In genomic region chr4:67699603-67700002, GRCh38 we compare ENCODE assay signal across 9 cellular contexts. TPM values are rescaled to one million over a fixed set of nuclear protein-coding genes. Genes with fewer than 3 reads are reported as not detected.
A peak's percentile ranks its signal among the peaks of the same experiment; 100 is the strongest.
DNase-seq lines count a peak whose midpoint lies in the region; ATAC-seq and TF ChIP-seq lines count a peak whose summit lies in the region.
"Had no signal": no experiment of that assay in that cellular context is flagged by ENCODE, and none has a peak within 500 bp of the region (broad histone marks: within the 10 kb centered on the region; RNA-seq: fewer than 3 reads in every experiment).

No MANE protein-coding gene starts in this region.

- H4K5ac ChIP-seq in IMR-90 (ENCODE audit: low read depth, low read length), result 0 out of 2 replicates have a peak overlapping the region, but pooled peaks have one; percentile 26

- H3K18ac ChIP-seq in IMR-90 (ENCODE audit: low read depth, low read length), result no peak overlapping the region

- H3K9ac ChIP-seq in BLaER1 (peak overlapping the region; percentile 89; the same call in 1 of the 2 replicates), IMR-90 (ENCODE audit: low read depth, low read length) (0 out of 2 replicates have a peak overlapping the region, but pooled peaks have one; percentile 87)

- TF ChIP-seq RAD21 in IMR-90 (IDR thresholded peaks at IDR 0.05; ENCODE audit: low read length), result no peak

- H3K56ac ChIP-seq in IMR-90 (ENCODE audit: extremely low read depth, insufficient read depth, low read length), result no peak overlapping the region

- H3K27me3 ChIP-seq in BLaER1, result no peaks in the 10 kb centered on the region
- H3K27me3 ChIP-seq in IMR-90 (ENCODE audit: control insufficient read depth, insufficient read depth, low read length), result no peaks in the 10 kb centered on the region

- peak overlapping the region; percentile 10 for H2AK9ac ChIP-seq in IMR-90 (replicated peaks; ENCODE audit: low read depth, low read length, poor library complexity)

- H3K9me3 ChIP-seq in BLaER1 (no peaks in the 10 kb centered on the region), IMR-90 (ENCODE audit: control insufficient read depth, insufficient read depth, low read length) (no peaks in the 10 kb centered on the region)

- ATAC-seq in IMR-90 (ENCODE audit: low read depth) (no peak), HG02571 (IDR thresholded peaks at IDR 0.05; ENCODE audit: unreplicated experiment) (no peak)

- TF ChIP-seq POLR2A in IMR-90 (IDR thresholded peaks at IDR 0.05; ENCODE audit: low read depth, low read length), result no peak

- H3K4me2 ChIP-seq in BLaER1, result peak overlapping the region; percentile 77
- peak overlapping the region; percentile 99 for H3K4me2 ChIP-seq in IMR-90 (ENCODE audit: low read depth, low read length)

- no peak overlapping the region for H2AK5ac ChIP-seq in IMR-90 (ENCODE audit: low read depth, low read length)

- peak overlapping the region in 1 of 2 experiments; percentile 14; a peak in 1 of 4 replicates for H4K8ac ChIP-seq in IMR-90 (ENCODE audit: low read depth in 2 of 2, low read length in 2 of 2)

- H3K14ac ChIP-seq in IMR-90 (replicated peaks; ENCODE audit: low read depth, low read length), result no peak overlapping the region

- H4K91ac ChIP-seq in IMR-90 (ENCODE audit: insufficient read depth, low read depth, low read length), result no peak overlapping the region

- peak overlapping the region; percentile 96 for H3K4me3 Mint-ChIP-seq in mesothelial cell of epicardium

- POLR2A ChIA-PET in IMR-90 (lab: Charles Lee; ENCODE audit: unreplicated experiment), result no interaction called here

- intact Hi-C loops in IMR-90 (cut with micrococcal nuclease), result no loop called here

- DNase-seq in IMR-90 (no peak), astrocyte of the cerebellum (ENCODE audit: low read depth) (no peak), mesothelial cell of epicardium (ENCODE audit: low spot score in 2 of 2, unreplicated experiment in 2 of 2) (no peak), NOMO-1 (lab: John Stamatoyannopoulos, UW; ENCODE audit: unreplicated experiment in 2 of 2) (no peak), NCI-H2196 treated with DMSO at 0.1 percent for 48 hours (lab: John Stamatoyannopoulos, UW; ENCODE audit: unreplicated experiment) (no peak), NCI-H1105 treated with DMSO at 0.1 percent for 48 hours (lab: John Stamatoyannopoulos, UW) (no peak)

- TSS peak; percentile 48 for BruUV-seq in IMR-90 (replicated peaks; lab: Mats Ljungman, UMichigan)

- TF ChIP-seq CTCF in IMR-90 (conservative IDR thresholded peaks at IDR 0.05; ENCODE audit: low read depth, low read length) (no peak), astrocyte of the cerebellum (IDR thresholded peaks at IDR 0.05; ENCODE audit: low read depth, low read length, missing control alignments) (no peak), mesothelial cell of epicardium (IDR thresholded peaks at IDR 0.05; ENCODE audit: unreplicated experiment) (no peak)

- H3K36me3 ChIP-seq in BLaER1 (peaks cover 20% of the 10 kb centered on the region; the same call in 1 of the 2 replicates), IMR-90 (ENCODE audit: control insufficient read depth, insufficient read depth, low read length) (no peaks in the 10 kb centered on the region; the same call in 1 of the 2 replicates)

- H3K4me1 ChIP-seq in BLaER1, result peaks cover 36% of the 10 kb centered on the region
- H3K4me1 ChIP-seq in IMR-90 (ENCODE audit: control insufficient read depth, insufficient read depth, low read length), result peaks cover 6% of the 10 kb centered on the region; the same call in 1 of the 2 replicates

- WGBS in IMR-90 (ENCODE audit: extremely low coverage in 2 of 2, insufficient read length in 1 of 2), 2 experiments, result no CpG with 5 or more reads among the region's 18 CpGs

- no peaks in the 10 kb centered on the region for H3K27me3 Mint-ChIP-seq in mesothelial cell of epicardium (ENCODE audit: low read depth)

- H2BK15ac ChIP-seq in IMR-90 (ENCODE audit: low read depth, low read length), result no peak overlapping the region

- H2BK5ac ChIP-seq in IMR-90 (ENCODE audit: low read depth, low read length, poor library complexity, severe bottlenecking), result no peak overlapping the region

- no peak overlapping the region for H2AFZ ChIP-seq in IMR-90 (replicated peaks; ENCODE audit: low read length, poor library complexity)

- H3K4me1 Mint-ChIP-seq in mesothelial cell of epicardium, result peaks cover 32% of the 10 kb centered on the region

- H3K9me3 Mint-ChIP-seq in mesothelial cell of epicardium, result no peaks in the 10 kb centered on the region

- no peak overlapping the region for H2BK20ac ChIP-seq in IMR-90 (ENCODE audit: low read depth, low read length)

- H3K27ac Mint-ChIP-seq in mesothelial cell of epicardium, result peak overlapping the region; percentile 98

- H3K23ac ChIP-seq in IMR-90 (ENCODE audit: low read depth, low read length), result no peak overlapping the region

- CTCF ChIA-PET in IMR-90 (lab: Yijun Ruan, JAX), result no interaction called here

- H3K36me3 Mint-ChIP-seq in mesothelial cell of epicardium, result peaks cover 5% of the 10 kb centered on the region

- in situ Hi-C loops in IMR-90 (cut with MboI; ENCODE audit: low sequenced_read_pairs) (no loop called here), astrocyte of the cerebellum (cut with HindIII; ENCODE audit: low sequenced_read_pairs) (no loop called here)

- dilution Hi-C loops in IMR-90 (cut with HindIII; ENCODE audit: low sequenced_read_pairs, unreplicated experiment), result no loop called here

- H3K27ac ChIP-seq in BLaER1 (no peak overlapping the region), IMR-90 (ENCODE audit: insufficient read depth, low read length) (no peak overlapping the region)

- H3K79me1 ChIP-seq in IMR-90 (ENCODE audit: low read depth in 1 of 2, low read length in 2 of 2), result peaks cover 5 to 35% of the 10 kb centered on the region in 2 experiments

- H3K9me1 ChIP-seq in IMR-90 (ENCODE audit: insufficient read depth, low read length), result peaks cover 2% of the 10 kb centered on the region; the same call in 1 of the 2 replicates

- H4K20me1 ChIP-seq in BLaER1 (peaks cover 33% of the 10 kb centered on the region), IMR-90 (ENCODE audit: insufficient read depth, low read length) (no peaks in the 10 kb centered on the region)

- H3K4ac ChIP-seq in IMR-90 (ENCODE audit: low read depth, low read length), result no peak overlapping the region

- H3K4me3 ChIP-seq in BLaER1, result peak overlapping the region; percentile 91
- H3K4me3 ChIP-seq in IMR-90 (ENCODE audit: insufficient read depth, low read depth, low read length), result peak overlapping the region; percentile 86
- peak overlapping the region; percentile 81 for H3K4me3 ChIP-seq in astrocyte of the cerebellum (ENCODE audit: low read depth, low read length)

- no peak overlapping the region for H2BK120ac ChIP-seq in IMR-90 (ENCODE audit: low read depth, low read length)

TF ChIP-seq in IMR-90, 13 proteins besides CTCF, POLR2A, EP300 and RAD21:
- TF ChIP-seq CEBPB (IDR thresholded peaks at IDR 0.05; ENCODE audit: low read depth, low read length), result no peak
- no peak for TF ChIP-seq SMC3 (IDR thresholded peaks at IDR 0.05; ENCODE audit: low read depth, low read length)
- TF ChIP-seq RCOR1 (IDR thresholded peaks at IDR 0.05; ENCODE audit: insufficient replicate concordance, low read length), result no peak
- no peak for TF ChIP-seq ELK1 (IDR thresholded peaks at IDR 0.05; ENCODE audit: borderline replicate concordance, low read depth, low read length)
- no peak for TF ChIP-seq MAZ (IDR thresholded peaks at IDR 0.05; ENCODE audit: borderline replicate concordance, low read depth, low read length)
- no peak for TF ChIP-seq RFX5 (IDR thresholded peaks at IDR 0.05; ENCODE audit: low read depth, low read length)
- no peak for TF ChIP-seq USF2 (IDR thresholded peaks at IDR 0.05; ENCODE audit: low read depth, low read length)
- TF ChIP-seq BHLHE40 (IDR thresholded peaks at IDR 0.05; ENCODE audit: low read depth, low read length), result no peak

RNA-seq across cellular contexts. Expression of gene UBA6, which starts 1.4 kb away (rescaled TPM):
- total RNA-seq in IMR-90 (2012; rRNA removed) (268 and 454 TPM in 2 replicates), mesothelial cell of epicardium (81.1 to 88.6 TPM (median 82.3 TPM) in 3 replicates)
- 26.8 and 29.2 TPM in 2 replicates for polyA plus RNA-seq in IMR-90 (2012; rRNA removed)
- polyA plus RNA-seq in IMR-90 (2012; cell fraction: cytosol; rRNA removed), result 8.9 and 10.6 TPM in 2 replicates
- polyA plus RNA-seq in IMR-90 (2012; cell fraction: nucleus; rRNA removed; ENCODE audit: low replicate concordance), result 9.2 and 38.5 TPM in 2 replicates

RNA-seq across cellular contexts. Expression of gene GNRHR, which starts 54.6 kb away (rescaled TPM):
- total RNA-seq in IMR-90 (2012; rRNA removed) (not detected in 2 replicates), mesothelial cell of epicardium (not detected in 3 replicates)
- polyA plus RNA-seq in IMR-90 (2012; rRNA removed), result not detected in 2 replicates
- not detected in 2 replicates for polyA plus RNA-seq in IMR-90 (2012; cell fraction: cytosol; rRNA removed)
- not detected in 2 replicates for polyA plus RNA-seq in IMR-90 (2012; cell fraction: nucleus; rRNA removed; ENCODE audit: low replicate concordance)
- total RNA-seq: T-helper 1 cell treated with Interleukin-12 subunit alpha and Interleukin-12 subunit beta and Interleukin-4 antibody, amounts not matched to agents 30 ng/mL and 1 ng/mL, for 36 hours had no signal
